In genomic region chr20:2151805-2152727, GRCh38 we compare ENCODE assay signal across 13 cellular contexts. TPM values are rescaled to one million over a fixed set of nuclear protein-coding genes. Genes with fewer than 3 reads are reported as not detected.
DNase-seq lines count a peak whose midpoint lies in the region; ATAC-seq and TF ChIP-seq lines count a peak whose summit lies in the region.
"Had no signal": no experiment of that assay in that cellular context is flagged by ENCODE, and none has a peak within 500 bp of the region (broad histone marks: within the 10 kb centered on the region; RNA-seq: fewer than 3 reads in every experiment).

No MANE protein-coding gene starts in this region.

- POLR2A ChIA-PET in BJ (lab: Charles Lee) = no interaction called here

- H3K36me3 ChIP-seq in BJ (ENCODE audit: control insufficient read depth, insufficient read depth, low read length) = no peaks in the 10 kb centered on the region; the same call in 1 of the 2 replicates

- peak; percentile 82 for ATAC-seq in omental fat pad (ENCODE audit: low FRiP score)
- ATAC-seq in GM18505 (IDR thresholded peaks at IDR 0.05; ENCODE audit: unreplicated experiment) = no peak
- ATAC-seq in HG03097 (IDR thresholded peaks at IDR 0.05; ENCODE audit: low FRiP score, unreplicated experiment) = no peak
- no peak for ATAC-seq in GM18867 (IDR thresholded peaks at IDR 0.05; ENCODE audit: unreplicated experiment)
- ATAC-seq: activated CD4-positive, CD25-positive, alpha-beta regulatory T cell treated with anti-CD3 and anti-CD28 coated beads, Interleukin-2, amount 50 U/mL, for 24 hours had no signal

- no peak for TF ChIP-seq POLR2A in GM18505 (IDR thresholded peaks at IDR 0.05; ENCODE audit: borderline replicate concordance, extremely low read depth, insufficient read depth, insufficient read length)

- no peaks in the 10 kb centered on the region for H3K27me3 ChIP-seq in BJ (ENCODE audit: control insufficient read depth, insufficient read depth, low read length)

- CTCF ChIA-PET in BJ (lab: Yijun Ruan, JAX) = interaction anchor here (0.6 to 1.1 kb wide), 2 partner anchors 20 to 219 kb away, joined by 3 to 7 read pairs; no protein-coding TSS in a partner anchor

- TF ChIP-seq CTCF in BJ (IDR thresholded peaks at IDR 0.05; ENCODE audit: insufficient read depth, low read depth, low read length) (no peak), omental fat pad (IDR thresholded peaks at IDR 0.05) (no peak)

- H3K4me3 ChIP-seq in BJ (ENCODE audit: low read depth, low read length) = no peak overlapping the region

- DNase-seq in BJ (ENCODE audit: low read depth) (peak; percentile 26), M059J (ENCODE audit: low read depth) (peak; percentile 74), fibroblast of peridontal ligament (ENCODE audit: extremely low read depth) (peak; percentile 85), omental fat pad (ENCODE audit: low spot score) (no peak), NOMO-1 treated with DMSO at 0.1 percent for 48 hours (lab: John Stamatoyannopoulos, UW; ENCODE audit: unreplicated experiment) (no peak)
- DNase-seq: DND-41; effector CD4-positive, alpha-beta T cell; NCI-H1436; stimulated activated CD8-positive, alpha-beta memory T cell treated with anti-CD3 and anti-CD28 coated beads, Interleukin-4, amount 100 ng/mL, for 48 hours had no signal

RNA-seq across cellular contexts. Expression of gene STK35, which starts 50.4 kb away (rescaled TPM):
- 6.0 and 8.2 TPM in 2 replicates for polyA plus RNA-seq in BJ (2011; rRNA removed)
- polyA minus RNA-seq in BJ (2011; rRNA and poly(A)+ RNA removed) = 11.3 and 11.4 TPM in 2 replicates
- total RNA-seq in M059J (2014; rRNA removed; shearing (Covaris generic)) = 19.5 and 33.4 TPM in 2 replicates
- total RNA-seq in omental fat pad = 10 to 100 TPM; 21.6 to 30.0 (median 24.7) TPM

Comparison
In these comparisons a context has a peak if more than half of its experiments do, and no peak if none do; other contexts are left out.
1. DNase-seq: peak in BJ (single experiment), M059J (single experiment) and fibroblast of peridontal ligament (single experiment); none in omental fat pad (single experiment) and NOMO-1 treated with DMSO at 0.1 percent for 48 hours (single experiment).